17 cellular contexts compared by ENCODE assay signal in the genomic region with DNA sequence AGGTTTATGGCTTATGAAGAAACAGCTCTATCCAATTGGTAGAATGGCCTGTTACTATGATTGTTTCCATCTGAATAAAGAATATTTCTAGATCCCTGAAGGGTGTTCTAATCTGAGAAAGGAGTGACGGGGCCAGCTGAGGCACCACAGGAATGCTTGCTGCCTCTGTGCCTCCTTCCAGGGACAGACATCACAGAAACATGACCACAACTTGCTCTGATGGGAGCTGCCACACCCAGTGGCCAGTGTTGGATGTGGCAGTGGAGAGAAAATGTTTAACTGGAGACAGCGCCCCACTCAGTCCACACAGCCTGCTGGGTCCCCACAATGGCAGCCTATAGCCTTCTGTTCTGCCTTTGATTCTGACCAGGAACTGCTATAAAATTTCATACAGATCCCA. TPM values are rescaled to one million over a fixed set of nuclear protein-coding genes. Genes with fewer than 3 reads are reported as not detected.
DNase-seq lines count a peak whose midpoint lies in the region; ATAC-seq and TF ChIP-seq lines count a peak whose summit lies in the region.
"Had no signal": no experiment of that assay in that cellular context is flagged by ENCODE, and none has a peak within 500 bp of the region (broad histone marks: within the 10 kb centered on the region; RNA-seq: fewer than 3 reads in every experiment).

No MANE protein-coding gene starts in this region.

- in situ Hi-C loops in gastrocnemius medialis (cut with MboI; ENCODE audit: low sequenced_read_pairs in 4 of 4) = loop anchor here in 1 of 4 donors (25.0 kb wide), 2 partner anchors 96 to 454 kb away; partner anchors contain the start of genes ARHGEF39, ATOSB, CA9 and CCDC107

- no peaks in the 10 kb centered on the region for H3K27me3 ChIP-seq in MG63
- no peaks in the 10 kb centered on the region for H3K27me3 ChIP-seq in gastrocnemius medialis
- H3K27me3 ChIP-seq: adrenal gland, uterus had no signal

- ATAC-seq in gastrocnemius medialis (peak; percentile 32 to 47), HG02884 (IDR thresholded peaks at IDR 0.05; ENCODE audit: unreplicated experiment) (no peak), HG03108 (IDR thresholded peaks at IDR 0.05; ENCODE audit: unreplicated experiment) (no peak)
- ATAC-seq: T-cell had no signal

- intact Hi-C loops in gastrocnemius medialis (cut with DNase I; ENCODE audit: low total_unique reads) = no loop called here

- peaks cover 62 to 70% of the 10 kb centered on the region in 2 donors for H3K4me1 ChIP-seq in gastrocnemius medialis
- H3K4me1 ChIP-seq: uterus had no signal

- H3K27ac ChIP-seq in gastrocnemius medialis = peak overlapping the region; percentile 83 to 95 (median 90)
- H3K27ac ChIP-seq: adrenal gland, uterus had no signal

- peak; percentile 7 for TF ChIP-seq CTCF in cardiac fibroblast (IDR thresholded peaks at IDR 0.05; ENCODE audit: low read depth, low read length)
- TF ChIP-seq CTCF in gastrocnemius medialis (IDR thresholded peaks at IDR 0.05 in 4 of 5, conservative IDR thresholded peaks at IDR 0.05 in 1 of 5) = peak; percentile 42 to 55 (median 51)

- H3K36me3 ChIP-seq in MG63 (peaks cover 25% of the 10 kb centered on the region), gastrocnemius medialis (no peaks in the 10 kb centered on the region)
- H3K36me3 ChIP-seq: uterus had no signal

- no peaks in the 10 kb centered on the region for H3K9me3 ChIP-seq in MG63
- no peaks in the 10 kb centered on the region for H3K9me3 ChIP-seq in gastrocnemius medialis
- H3K9me3 ChIP-seq: adrenal gland, uterus had no signal

- DNase-seq in GM04503 (ENCODE audit: low read depth) (peak; percentile 53), MG63 (peak; percentile 44), cardiac fibroblast (ENCODE audit: low read depth in 2 of 2) (peak; percentile 24 to 30), gastrocnemius medialis (peak; percentile 68 to 87)
- DNase-seq in stimulated activated CD4-positive, alpha-beta T cell treated with anti-CD3 and anti-CD28 coated beads, Interleukin-4, amount 100 ng/mL, for 1 hour = no peak
- DNase-seq: activated CD4-positive, alpha-beta T cell treated with anti-CD3 and anti-CD28 coated beads for 1 hour; activated T-cell treated with anti-CD3 and anti-CD28 coated beads, Interleukin-2, amount 50 U/mL, for 1 hour; adrenal gland; CD8-positive, alpha-beta memory T cell; NCI-H1105 treated with DMSO at 0.1 percent for 48 hours; NCI-H446; stimulated activated naive CD4-positive, alpha-beta T cell treated with Interleukin-2 at 50 U/mL for 16 hours; T-cell; uterus had no signal

- TF ChIP-seq POLR2A in gastrocnemius medialis (IDR thresholded peaks at IDR 0.05) = no peak

- H3K4me3 ChIP-seq in MG63 (no peak overlapping the region), cardiac fibroblast (replicated peaks in 1 of 2; ENCODE audit: low read depth in 2 of 2, low read length in 2 of 2) (no peak overlapping the region), gastrocnemius medialis (no peak overlapping the region)
- H3K4me3 ChIP-seq: adrenal gland, uterus had no signal

RNA-seq across cellular contexts. Expression of gene TESK1, which starts 38.6 kb away (rescaled TPM):
- total RNA-seq in MG63 (2014; rRNA removed; shearing (Covaris generic); ENCODE audit: low replicate concordance) = 17.4 and 21.5 TPM in 2 replicates
- 100 to 1,000 TPM in 1 of 4 donors, 10 to 100 TPM in 3; 48.1 to 108 (median 65.4) TPM for total RNA-seq in gastrocnemius medialis

RNA-seq across cellular contexts. Expression of gene CD72, which starts 51.8 kb away (rescaled TPM):
- 0.47 and 0.86 TPM in 2 replicates for total RNA-seq in MG63 (2014; rRNA removed; shearing (Covaris generic); ENCODE audit: low replicate concordance)
- 10 to 100 TPM in 1 of 4 donors, under 1 TPM in 3; 0.40 to 18.3 (median 0.68) TPM for total RNA-seq in gastrocnemius medialis
- total RNA-seq: lung microvascular endothelial cell had no signal

Comparison
In these comparisons a context has a peak if more than half of its experiments do, and no peak if none do; other contexts are left out.
1. ATAC-seq: peak in gastrocnemius medialis (2 of 2); none in HG02884 (single experiment) and HG03108 (single experiment).